1 cellular context compared by ENCODE assay signal in genomic region chr6:26594128-26594493, GRCh38.
TF ChIP-seq lines count a peak whose summit lies in the region.

No MANE protein-coding gene starts in this region.

TF ChIP-seq in HCT116, 20 proteins besides CTCF, POLR2A, EP300 and RAD21 (continued from another document):
- TF ChIP-seq TCF7L2 (IDR thresholded peaks at IDR 0.05; ENCODE audit: borderline replicate concordance, extremely low read depth, insufficient read depth, insufficient read length) (no peak), EZH2 (IDR thresholded peaks at IDR 0.05) (no peak), SP1 (IDR thresholded peaks at IDR 0.05; ENCODE audit: low read depth) (no peak), ZFX (IDR thresholded peaks at IDR 0.05) (no peak), YY1 (IDR thresholded peaks at IDR 0.05; ENCODE audit: extremely low read depth, insufficient replicate concordance, low read depth, low read length) (no peak), EZH2phosphoT487 (IDR thresholded peaks at IDR 0.05; ENCODE audit: borderline replicate concordance) (no peak)
TF ChIP-seq in HCT116: peak in this region for 0.
